In genomic region chr17:75459246-75459589, GRCh38 we compare ENCODE assay signal across 1 cellular context.
TF ChIP-seq lines count a peak whose summit lies in the region.

No MANE protein-coding gene starts in this region.

TF ChIP-seq in GM12878, 131 proteins besides CTCF, POLR2A, EP300 and RAD21:
- no peak for TF ChIP-seq HDGF (IDR thresholded peaks at IDR 0.05)
- TF ChIP-seq USF2 (IDR thresholded peaks at IDR 0.05; ENCODE audit: borderline replicate concordance, low read depth, low read length), result no peak
- TF ChIP-seq PRDM15 (CRISPR knock-in tag; IDR thresholded peaks at IDR 0.05), result no peak
- TF ChIP-seq IKZF2 (IDR thresholded peaks at IDR 0.05), result no peak
- no peak for TF ChIP-seq CHD4 (IDR thresholded peaks at IDR 0.05)
- TF ChIP-seq EGR1 (IDR thresholded peaks at IDR 0.05; ENCODE audit: borderline replicate concordance in 1 of 2, low read depth in 2 of 2, low read length in 2 of 2), result no peak
- TF ChIP-seq POU2F2 (IDR thresholded peaks at IDR 0.05; ENCODE audit: borderline replicate concordance, low read depth, low read length), result no peak
- TF ChIP-seq IRF4 (IDR thresholded peaks at IDR 0.05; ENCODE audit: low read depth, low read length), result no peak
- TF ChIP-seq KDM1A (IDR thresholded peaks at IDR 0.05; ENCODE audit: borderline replicate concordance), result no peak
- TF ChIP-seq SMC3 (IDR thresholded peaks at IDR 0.05; ENCODE audit: borderline replicate concordance, low read length), result no peak
- no peak for TF ChIP-seq GABPA (IDR thresholded peaks at IDR 0.05; ENCODE audit: low read depth)
- TF ChIP-seq REST (IDR thresholded peaks at IDR 0.05; ENCODE audit: low read depth, low read length), result no peak
- TF ChIP-seq ZBTB40 (IDR thresholded peaks at IDR 0.05; ENCODE audit: borderline replicate concordance), result no peak
- TF ChIP-seq TCF7 (IDR thresholded peaks at IDR 0.05; ENCODE audit: borderline replicate concordance), result no peak
